20 cellular contexts compared by ENCODE assay signal in genomic region chr3:154023148-154023547, GRCh38.
DNase-seq lines count a peak whose midpoint lies in the region; ATAC-seq and TF ChIP-seq lines count a peak whose summit lies in the region.
"Had no signal": no experiment of that assay in that cellular context is flagged by ENCODE, and none has a peak within 500 bp of the region (broad histone marks: within the 10 kb centered on the region; RNA-seq: fewer than 3 reads in every experiment).

No MANE protein-coding gene starts in this region.

- H3K4me1 ChIP-seq in liver (ENCODE audit: control insufficient read depth in 4 of 4, insufficient read depth in 4 of 4, low read length in 3 of 4): peaks cover 1 to 14% (median 11%) of the 10 kb centered on the region in 4 donors
- H3K4me1 ChIP-seq: BLaER1 treated with 17β-estradiol and CSF1 and Interleukin-3, amounts not matched to agents 10 nM and 100 nM; suprapubic skin had no signal

- H3K9me3 ChIP-seq in liver (ENCODE audit: control insufficient read depth in 4 of 4, low read length in 3 of 4): peaks cover 0 to 1% (median 0%) of the 10 kb centered on the region in 4 donors
- H3K9me3 ChIP-seq: sigmoid colon, suprapubic skin had no signal

- no peaks in the 10 kb centered on the region for H3K36me3 ChIP-seq in liver (ENCODE audit: control insufficient read depth in 4 of 4, insufficient read depth in 3 of 4, low read depth in 1 of 4, low read length in 3 of 4)
- H3K36me3 ChIP-seq: BLaER1 treated with 17β-estradiol and CSF1 and Interleukin-3, amounts not matched to agents 10 nM and 100 nM; sigmoid colon; suprapubic skin had no signal

- no peak overlapping the region for H3K27ac ChIP-seq in liver (ENCODE audit: low read depth in 1 of 2, low read length in 2 of 2)
- H3K27ac ChIP-seq: BLaER1 treated with 17β-estradiol and CSF1 and Interleukin-3, amounts not matched to agents 10 nM and 100 nM; suprapubic skin had no signal

- no peak overlapping the region for H3K9ac ChIP-seq in liver (ENCODE audit: low read depth in 1 of 2, low read length in 2 of 2)
- H3K9ac ChIP-seq: BLaER1 treated with 17β-estradiol and CSF1 and Interleukin-3, amounts not matched to agents 10 nM and 100 nM had no signal

- no peak overlapping the region for H3K4me3 ChIP-seq in fibroblast of mammary gland (ENCODE audit: control insufficient read depth, low read depth, low read length)
- no peak overlapping the region for H3K4me3 ChIP-seq in liver (ENCODE audit: low read depth in 1 of 3, low read length in 3 of 3)
- H3K4me3 ChIP-seq: BLaER1 treated with 17β-estradiol and CSF1 and Interleukin-3, amounts not matched to agents 10 nM and 100 nM; sigmoid colon; suprapubic skin had no signal

- TF ChIP-seq CTCF in fibroblast of mammary gland (conservative IDR thresholded peaks at IDR 0.05; ENCODE audit: control insufficient read depth, insufficient read depth, low read depth, low read length) (no peak), liver (IDR thresholded peaks at IDR 0.05; ENCODE audit: low read depth, low read length, missing input control) (peak; percentile 8), omental fat pad (IDR thresholded peaks at IDR 0.05) (no peak)

- no peaks in the 10 kb centered on the region for H3K27me3 ChIP-seq in liver (ENCODE audit: control insufficient read depth in 4 of 4, insufficient read depth in 4 of 4, low read length in 3 of 4)
- H3K27me3 ChIP-seq: BLaER1 treated with 17β-estradiol and CSF1 and Interleukin-3, amounts not matched to agents 10 nM and 100 nM; sigmoid colon; suprapubic skin had no signal

- no peak for ATAC-seq in omental fat pad (ENCODE audit: low FRiP score)
- ATAC-seq in GM18517 (IDR thresholded peaks at IDR 0.05; ENCODE audit: unreplicated experiment): no peak
- no peak for ATAC-seq in GM18519 (IDR thresholded peaks at IDR 0.05; ENCODE audit: low FRiP score, unreplicated experiment)
- no peak for ATAC-seq in GM18858 (IDR thresholded peaks at IDR 0.05; ENCODE audit: unreplicated experiment)

- peak in 1 of 2 donors; percentile 29 for TF ChIP-seq RAD21 in liver (IDR thresholded peaks at IDR 0.05)

- peak; percentile 12 for DNase-seq in HuH-7 (ENCODE audit: low spot score)
- DNase-seq in fibroblast of mammary gland (ENCODE audit: low read depth): peak; percentile 40
- DNase-seq in superior temporal gyrus (ENCODE audit: extremely low spot score): peak; percentile 38
- no peak for DNase-seq in omental fat pad (ENCODE audit: low spot score)
- DNase-seq: activated CD4-positive, alpha-beta T cell treated with anti-CD3 and anti-CD28 coated beads for 48 hours; activated naive CD4-positive, alpha-beta T cell treated with anti-CD3 and anti-CD28 coated beads for 36 hours; activated T-cell treated with anti-CD3 and anti-CD28 coated beads for 4 hours; DMS153; NCI-H187; NCI-H446 treated with DMSO at 0.1 percent for 48 hours; nephron progenitor cell; OCI-M1; sigmoid colon; stimulated activated CD4-positive, alpha-beta T cell treated with anti-CD3 and anti-CD28 coated beads, Interleukin-2, amount 100 ng/mL, for 24 hours had no signal

TF ChIP-seq in liver, 16 proteins besides CTCF, POLR2A, EP300 and RAD21:
- TF ChIP-seq NR2F2 (IDR thresholded peaks at IDR 0.05) (no peak), ZBTB33 (IDR thresholded peaks at IDR 0.05) (peak; percentile 13), JUND (IDR thresholded peaks at IDR 0.05) (peak in 1 of 2 donors; percentile 34), EGR1 (IDR thresholded peaks at IDR 0.05; ENCODE audit: low read depth in 2 of 2) (no peak), TAF1 (conservative IDR thresholded peaks at IDR 0.05) (no peak), RXRA (IDR thresholded peaks at IDR 0.05) (peak in 1 of 2 donors; percentile 14), HNF4A (conservative IDR thresholded peaks at IDR 0.05) (peak; percentile 22 to 28), YY1 (IDR thresholded peaks at IDR 0.05) (peak; percentile 56), REST (IDR thresholded peaks at IDR 0.05) (peak; percentile 9), FOXA1 (IDR thresholded peaks at IDR 0.05) (peak; percentile 82), FOXA2 (IDR thresholded peaks at IDR 0.05) (peak; percentile 96)
